Comparison of ENCODE assay signal across 9 cellular contexts in the genomic region with DNA sequence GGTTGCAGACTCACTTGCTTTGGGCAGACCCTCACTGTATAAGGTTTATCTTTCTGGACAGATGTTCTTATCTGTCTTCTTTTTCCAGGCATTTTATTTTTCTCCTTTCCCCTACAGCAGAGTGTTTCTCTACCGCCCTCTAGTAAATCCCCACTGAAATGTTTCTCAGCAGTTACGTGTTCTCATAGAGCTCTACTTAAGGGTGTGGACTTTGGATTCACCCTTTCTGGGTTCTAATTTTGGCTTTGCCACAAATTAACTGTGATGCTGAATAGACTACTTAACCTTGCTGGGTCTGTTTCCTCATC. TPM values are rescaled to one million over a fixed set of nuclear protein-coding genes. Genes with fewer than 3 reads are reported as not detected.
DNase-seq lines count a peak whose midpoint lies in the region; ATAC-seq, FAIRE-seq and TF ChIP-seq lines count a peak whose summit lies in the region.
"Had no signal": no experiment of that assay in that cellular context is flagged by ENCODE, and none has a peak within 500 bp of the region (broad histone marks: within the 10 kb centered on the region; RNA-seq: fewer than 3 reads in every experiment).

No MANE protein-coding gene starts in this region.

- FAIRE-seq in K562 (lab: Jason Lieb, UNC), result peak; percentile 91
- FAIRE-seq: colon had no signal

- H3K36me3 ChIP-seq in K562 (ENCODE audit: control insufficient read depth, insufficient read depth, low read length), result peaks cover 40% of the 10 kb centered on the region

- intact Hi-C loops in K562 (cut with micrococcal nuclease), result loop anchor here (1.0 to 5.0 kb wide), 5 partner anchors 27 to 150 kb away; no protein-coding TSS in a partner anchor

- H3K79me2 ChIP-seq in K562 (ENCODE audit: control insufficient read depth, insufficient read depth, low read length), result peaks cover 14% of the 10 kb centered on the region

- no peaks in the 10 kb centered on the region for H3K9me3 ChIP-seq in K562 (replicated peaks; ENCODE audit: control insufficient read depth, insufficient read depth, low read depth, low read length)

- H3K27me3 Mint-ChIP-seq in activated CD8-positive, alpha-beta memory T cell treated with anti-CD3 and anti-CD28 coated beads, Interleukin-2, amount 10 ng/mL, durations not matched to agents 7 days and 5 days, result no peaks in the 10 kb centered on the region

- H3K9ac ChIP-seq in K562 (ENCODE audit: insufficient read depth in 1 of 2, low read depth in 2 of 2, low read length in 2 of 2), result peak overlapping the region in 1 of 2 experiments; percentile 26; a peak in 1 of 4 replicates

- H3K27ac Mint-ChIP-seq in activated CD8-positive, alpha-beta memory T cell treated with anti-CD3 and anti-CD28 coated beads, Interleukin-2, amount 10 ng/mL, durations not matched to agents 7 days and 5 days, result peak overlapping the region; percentile 97

- H3K27ac ChIP-seq in K562 (ENCODE audit: extremely low read depth, low read depth, low read length), result peak overlapping the region; percentile 69

- peak overlapping the region; percentile 90 for H3K4me3 Mint-ChIP-seq in activated CD8-positive, alpha-beta memory T cell treated with anti-CD3 and anti-CD28 coated beads, Interleukin-2, amount 10 ng/mL, durations not matched to agents 7 days and 5 days

- H3K4me3 ChIP-seq in K562, result no peak overlapping the region

- CTCF ChIA-PET in activated CD8-positive, alpha-beta memory T cell treated with anti-CD3 and anti-CD28 coated beads, Interleukin-2, amount 10 ng/mL, durations not matched to agents 7 days and 5 days (lab: Charles Lee), result interaction anchor here (0.8 to 5.1 kb wide), 13 partner anchors 14 to 520 kb away, joined by 3 to 63 read pairs (median 6); a partner anchor contains a TSS
- CTCF ChIA-PET in K562 (lab: Yijun Ruan, JAX; ENCODE audit: low intra/inter-chr PET ratio), result interaction anchor here (0.6 to 0.9 kb wide), 2 partner anchors 26 to 156 kb away, joined by 3 read pairs; a partner anchor contains a TSS

- BruUV-seq in K562 (replicated peaks; lab: Mats Ljungman, UMichigan), result no TSS peak

- POLR2A ChIA-PET in K562 (lab: Yijun Ruan, JAX), result interaction anchor here (0.5 to 2.1 kb wide), 16 partner anchors 11 to 706 kb away, joined by 3 to 9 read pairs (median 4); a partner anchor contains a TSS

- peak; percentile 77 to 87 for TF ChIP-seq RAD21 in K562 (CRISPR knock-in tag; conservative IDR thresholded peaks at IDR 0.05 in 1 of 2, IDR thresholded peaks at IDR 0.05 in 1 of 2)

- H3K9me3 Mint-ChIP-seq in activated CD8-positive, alpha-beta memory T cell treated with anti-CD3 and anti-CD28 coated beads, Interleukin-2, amount 10 ng/mL, durations not matched to agents 7 days and 5 days (ENCODE audit: low read depth), result no peaks in the 10 kb centered on the region

- H3K4me2 ChIP-seq in K562 (ENCODE audit: insufficient read depth, low read length), result peak overlapping the region; percentile 77

- no peak for DNase-seq in activated CD8-positive, alpha-beta memory T cell treated with anti-CD3 and anti-CD28 coated beads, Interleukin-2, amount 10 ng/mL, durations not matched to agents 7 days and 5 days
- no peak for DNase-seq in activated CD8-positive, alpha-beta memory T cell treated with anti-CD3 and anti-CD28 coated beads, Interleukin-2, amount 50 U/mL, for 48 hours
- DNase-seq in NCI-H1694 (lab: John Stamatoyannopoulos, UW) (peak; percentile 15), K562 (ENCODE audit: extremely low read depth in 1 of 4, low spot score in 3 of 4) (peak; percentile 52 to 86 (median 66)), myocyte (ENCODE audit: low read depth) (peak; percentile 51)
- DNase-seq in activated CD4-positive, CD25-positive, alpha-beta regulatory T cell (lab: John Stamatoyannopoulos, UW), result no peak

- peak; percentile 79 to 89 (median 81) for TF ChIP-seq CTCF in K562 (IDR thresholded peaks at IDR 0.05 in 2 of 3, conservative IDR thresholded peaks at IDR 0.05 in 1 of 3; ENCODE audit: insufficient read depth in 2 of 3, low read depth in 1 of 3, low read length in 3 of 3)

- H3K9me1 ChIP-seq in K562 (ENCODE audit: control insufficient read depth, insufficient read depth, low read length), result no peaks in the 10 kb centered on the region

- no peak for TF ChIP-seq POLR2A in K562 (conservative IDR thresholded peaks at IDR 0.05)

- no peaks in the 10 kb centered on the region for H3K27me3 ChIP-seq in K562 (ENCODE audit: control insufficient read depth in 2 of 2, insufficient read depth in 2 of 2, low read length in 2 of 2)

- peak; percentile 92 for TF ChIP-seq EP300 in K562 (IDR thresholded peaks at IDR 0.05; ENCODE audit: low read length)

- 0% methylated on average over 2 of the region's 2 CpGs for WGBS in K562 (ENCODE audit: insufficient coverage, low coverage, missing lambda C conversion rate)

- H3K36me3 Mint-ChIP-seq in activated CD8-positive, alpha-beta memory T cell treated with anti-CD3 and anti-CD28 coated beads, Interleukin-2, amount 10 ng/mL, durations not matched to agents 7 days and 5 days, result peaks cover 36% of the 10 kb centered on the region

- no peak for ATAC-seq in activated CD8-positive, alpha-beta memory T cell treated with anti-CD3 and anti-CD28 coated beads, Interleukin-2, amount 10 ng/mL, durations not matched to agents 7 days and 5 days
- ATAC-seq in K562 (peak; percentile 77), GM21619 (IDR thresholded peaks at IDR 0.05; ENCODE audit: unreplicated experiment) (no peak), GM18873 (IDR thresholded peaks at IDR 0.05; ENCODE audit: low FRiP score, unreplicated experiment) (no peak)

- H3K4me1 Mint-ChIP-seq in activated CD8-positive, alpha-beta memory T cell treated with anti-CD3 and anti-CD28 coated beads, Interleukin-2, amount 10 ng/mL, durations not matched to agents 7 days and 5 days, result peaks cover 48% of the 10 kb centered on the region

- H4K20me1 ChIP-seq in K562 (replicated peaks; ENCODE audit: control insufficient read depth, insufficient read depth, low read length), result no peaks in the 10 kb centered on the region

- peaks cover 27 to 28% of the 10 kb centered on the region in 2 experiments for H3K4me1 ChIP-seq in K562 (replicated peaks in 1 of 2; ENCODE audit: control insufficient read depth in 2 of 2, insufficient read depth in 2 of 2, low read length in 2 of 2)

- peak overlapping the region; percentile 25; the same call in 1 of the 2 replicates for H2AFZ ChIP-seq in K562 (ENCODE audit: low read depth, low read length)

- in situ Hi-C loops in K562 (cut with MboI), result no loop called here

RNA-seq across cellular contexts. Expression of a gene that starts 2.0 kb away (rescaled TPM):
- 10 to 100 TPM; 48.3 to 57.2 TPM for total RNA-seq in activated CD8-positive, alpha-beta memory T cell treated with anti-CD3 and anti-CD28 coated beads, Interleukin-2, amount 10 ng/mL, durations not matched to agents 7 days and 5 days
- 46.8 and 48.6 TPM in 2 replicates for total RNA-seq in K562 (2011; cell fraction: chromatin; rRNA removed; ENCODE audit: low replicate concordance)
- 28.2 and 34.4 TPM in 2 replicates for total RNA-seq in K562 (2011; cell fraction: nucleolus; rRNA removed)
- total RNA-seq in K562 (2011; cell fraction: nucleoplasm; rRNA removed), result 39.7 and 48.8 TPM in 2 replicates
- total RNA-seq in K562 (2014; rRNA removed) (23.6 and 26.2 TPM in 2 replicates), K562 (2014; rRNA removed; fragmentation: Illumina TruSeq; extraction: Trizol) (28.2 and 33.3 TPM in 2 replicates), K562 (2015; rRNA removed; fragmentation: Illumina TruSeq; extraction: Trizol) (34.4 and 36.7 TPM in 2 replicates), K562 (2021) (26.1 and 30.9 TPM in 2 replicates), myocyte (28.9 and 33.4 TPM in 2 replicates)
- polyA plus RNA-seq in K562 (2011; rRNA removed) (25.2 and 32.2 TPM in 2 replicates), K562 (2014; fragmentation: Illumina TruSeq; extraction: Trizol) (36.0 and 39.4 TPM in 2 replicates), K562 (2014; fragmentation: Nextera tagmentation; extraction: Ambion mirVana) (10 to 100 TPM; 16.0 to 20.6 TPM), K562 (2014; rRNA removed) (18.7 and 27.4 TPM in 2 replicates)
- polyA plus RNA-seq in K562 (2011; cell fraction: cytosol; rRNA removed), result 31.7 and 34.1 TPM in 2 replicates
- 24.3 and 27.6 TPM in 2 replicates for polyA plus RNA-seq in K562 (2011; cell fraction: nucleus; rRNA removed)
- polyA plus RNA-seq in K562 (2012), result 21.2 and 23.6 TPM in 2 replicates
- 48.3 and 48.8 TPM in 2 replicates for polyA minus RNA-seq in K562 (2011; rRNA and poly(A)+ RNA removed)
- 15.1 and 18.0 TPM in 2 replicates for polyA minus RNA-seq in K562 (2011; cell fraction: cytosol; rRNA and poly(A)+ RNA removed)
- polyA minus RNA-seq in K562 (2011; cell fraction: nucleus; rRNA and poly(A)+ RNA removed), result 18.6 and 26.9 TPM in 2 replicates
- 36.6 TPM for polyA plus RNA-seq in myocyte (2012)

RNA-seq across cellular contexts. Expression of a gene that starts 26.3 kb away (rescaled TPM):
- 100 to 1,000 TPM; 182 to 220 TPM for total RNA-seq in activated CD8-positive, alpha-beta memory T cell treated with anti-CD3 and anti-CD28 coated beads, Interleukin-2, amount 10 ng/mL, durations not matched to agents 7 days and 5 days
- total RNA-seq in K562 (2011; cell fraction: chromatin; rRNA removed; ENCODE audit: low replicate concordance), result 141 and 145 TPM in 2 replicates
- total RNA-seq in K562 (2011; cell fraction: nucleolus; rRNA removed), result 80.8 and 96.6 TPM in 2 replicates
- total RNA-seq in K562 (2011; cell fraction: nucleoplasm; rRNA removed), result 125 and 137 TPM in 2 replicates
- total RNA-seq in K562 (2014; rRNA removed) (254 and 273 TPM in 2 replicates), K562 (2014; rRNA removed; fragmentation: Illumina TruSeq; extraction: Trizol) (308 and 329 TPM in 2 replicates), K562 (2015; rRNA removed; fragmentation: Illumina TruSeq; extraction: Trizol) (289 and 304 TPM in 2 replicates), K562 (2021) (257 and 269 TPM in 2 replicates), myocyte (174 and 179 TPM in 2 replicates)
- polyA plus RNA-seq in K562 (2011; rRNA removed) (248 and 313 TPM in 2 replicates), K562 (2014; fragmentation: Illumina TruSeq; extraction: Trizol) (351 and 386 TPM in 2 replicates), K562 (2014; fragmentation: Nextera tagmentation; extraction: Ambion mirVana) (100 to 1,000 TPM; 223 to 313 TPM), K562 (2014; rRNA removed) (257 and 275 TPM in 2 replicates)
- 136 and 187 TPM in 2 replicates for polyA plus RNA-seq in K562 (2011; cell fraction: cytosol; rRNA removed)
- 84.7 and 123 TPM in 2 replicates for polyA plus RNA-seq in K562 (2011; cell fraction: nucleus; rRNA removed)
- polyA plus RNA-seq in K562 (2012), result 169 and 222 TPM in 2 replicates
- polyA minus RNA-seq in K562 (2011; rRNA and poly(A)+ RNA removed), result 305 and 312 TPM in 2 replicates
- 93.1 and 121 TPM in 2 replicates for polyA minus RNA-seq in K562 (2011; cell fraction: cytosol; rRNA and poly(A)+ RNA removed)
- polyA minus RNA-seq in K562 (2011; cell fraction: nucleus; rRNA and poly(A)+ RNA removed), result 41.6 and 70.1 TPM in 2 replicates
- polyA plus RNA-seq in myocyte (2012), result 86.8 TPM

RNA-seq across cellular contexts. Expression of a gene that starts 26.4 kb away (rescaled TPM):
- 10 to 100 TPM; 71.1 to 91.4 TPM for total RNA-seq in activated CD8-positive, alpha-beta memory T cell treated with anti-CD3 and anti-CD28 coated beads, Interleukin-2, amount 10 ng/mL, durations not matched to agents 7 days and 5 days
- total RNA-seq in K562 (2011; cell fraction: chromatin; rRNA removed; ENCODE audit: low replicate concordance), result 11.7 and 22.5 TPM in 2 replicates
- 20.9 and 26.2 TPM in 2 replicates for total RNA-seq in K562 (2011; cell fraction: nucleolus; rRNA removed)
- 20.6 and 21.5 TPM in 2 replicates for total RNA-seq in K562 (2011; cell fraction: nucleoplasm; rRNA removed)
- 47.3 and 50.0 TPM in 2 replicates for total RNA-seq in K562 (2014; rRNA removed)
- total RNA-seq in K562 (2014; rRNA removed; fragmentation: Illumina TruSeq; extraction: Trizol), result 47.0 and 53.2 TPM in 2 replicates
- 45.6 and 46.4 TPM in 2 replicates for total RNA-seq in K562 (2015; rRNA removed; fragmentation: Illumina TruSeq; extraction: Trizol)
- total RNA-seq in K562 (2021), result 44.4 and 49.7 TPM in 2 replicates
- 29.1 and 35.2 TPM in 2 replicates for polyA plus RNA-seq in K562 (2011; rRNA removed)
- polyA plus RNA-seq in K562 (2011; cell fraction: cytosol; rRNA removed), result 18.6 and 25.9 TPM in 2 replicates
- polyA plus RNA-seq in K562 (2011; cell fraction: nucleus; rRNA removed), result 15.2 and 16.9 TPM in 2 replicates
- 41.4 and 42.6 TPM in 2 replicates for polyA plus RNA-seq in K562 (2012)
- polyA plus RNA-seq in K562 (2014; fragmentation: Illumina TruSeq; extraction: Trizol), result 52.9 and 64.2 TPM in 2 replicates
- 10 to 100 TPM; 14.5 to 14.8 TPM for polyA plus RNA-seq in K562 (2014; fragmentation: Nextera tagmentation; extraction: Ambion mirVana)
- 50.2 and 51.3 TPM in 2 replicates for polyA plus RNA-seq in K562 (2014; rRNA removed)
- polyA minus RNA-seq in K562 (2011; rRNA and poly(A)+ RNA removed), result 16.6 TPM in 2 replicates
- 14.1 and 15.4 TPM in 2 replicates for polyA minus RNA-seq in K562 (2011; cell fraction: cytosol; rRNA and poly(A)+ RNA removed)
- polyA minus RNA-seq in K562 (2011; cell fraction: nucleus; rRNA and poly(A)+ RNA removed), result 13.5 and 19.9 TPM in 2 replicates
- 106 and 111 TPM in 2 replicates for total RNA-seq in myocyte
- polyA plus RNA-seq in myocyte (2012), result 76.0 TPM

RNA-seq across cellular contexts. Expression of a gene that starts 54.9 kb away (rescaled TPM):
- total RNA-seq in activated CD8-positive, alpha-beta memory T cell treated with anti-CD3 and anti-CD28 coated beads, Interleukin-2, amount 10 ng/mL, durations not matched to agents 7 days and 5 days, result 10 to 100 TPM; 59.9 to 70.8 TPM
- total RNA-seq in K562 (2011; cell fraction: chromatin; rRNA removed; ENCODE audit: low replicate concordance), result 39.7 and 43.4 TPM in 2 replicates
- total RNA-seq in K562 (2011; cell fraction: nucleolus; rRNA removed), result 27.6 and 28.0 TPM in 2 replicates
- 46.8 and 63.5 TPM in 2 replicates for total RNA-seq in K562 (2011; cell fraction: nucleoplasm; rRNA removed)
- 39.8 and 42.1 TPM in 2 replicates for total RNA-seq in K562 (2014; rRNA removed)
- 65.5 and 81.6 TPM in 2 replicates for total RNA-seq in K562 (2014; rRNA removed; fragmentation: Illumina TruSeq; extraction: Trizol)
- total RNA-seq in K562 (2015; rRNA removed; fragmentation: Illumina TruSeq; extraction: Trizol), result 49.0 and 50.5 TPM in 2 replicates
- 89.2 and 91.8 TPM in 2 replicates for total RNA-seq in K562 (2021)
- polyA plus RNA-seq in K562 (2011; rRNA removed), result 89.0 and 118 TPM in 2 replicates
- polyA plus RNA-seq in K562 (2011; cell fraction: cytosol; rRNA removed), result 44.7 and 87.3 TPM in 2 replicates
- 37.3 and 59.0 TPM in 2 replicates for polyA plus RNA-seq in K562 (2011; cell fraction: nucleus; rRNA removed)
- polyA plus RNA-seq in K562 (2012), result 113 TPM in 2 replicates
- 88.2 and 94.1 TPM in 2 replicates for polyA plus RNA-seq in K562 (2014; fragmentation: Illumina TruSeq; extraction: Trizol)
- 100 to 1,000 TPM; 252 to 288 TPM for polyA plus RNA-seq in K562 (2014; fragmentation: Nextera tagmentation; extraction: Ambion mirVana)
- polyA plus RNA-seq in K562 (2014; rRNA removed), result 101 and 105 TPM in 2 replicates
- 52.9 and 56.0 TPM in 2 replicates for polyA minus RNA-seq in K562 (2011; rRNA and poly(A)+ RNA removed)
- 27.2 and 28.1 TPM in 2 replicates for polyA minus RNA-seq in K562 (2011; cell fraction: cytosol; rRNA and poly(A)+ RNA removed)
- 14.4 and 26.2 TPM in 2 replicates for polyA minus RNA-seq in K562 (2011; cell fraction: nucleus; rRNA and poly(A)+ RNA removed)
- 94.1 and 105 TPM in 2 replicates for total RNA-seq in myocyte
- 255 TPM for polyA plus RNA-seq in myocyte (2012)

RNA-seq across cellular contexts. Expression of a gene that starts 55.7 kb away (rescaled TPM):
- total RNA-seq in activated CD8-positive, alpha-beta memory T cell treated with anti-CD3 and anti-CD28 coated beads, Interleukin-2, amount 10 ng/mL, durations not matched to agents 7 days and 5 days, result not detected
- not detected in 2 replicates for total RNA-seq in K562 (2011; cell fraction: chromatin; rRNA removed; ENCODE audit: low replicate concordance)
- not detected in 2 replicates for total RNA-seq in K562 (2011; cell fraction: nucleolus; rRNA removed)
- total RNA-seq in K562 (2011; cell fraction: nucleoplasm; rRNA removed), result not detected in 2 replicates
- total RNA-seq in K562 (2014; rRNA removed) (not detected in 2 replicates), K562 (2014; rRNA removed; fragmentation: Illumina TruSeq; extraction: Trizol) (not detected in 2 replicates), K562 (2015; rRNA removed; fragmentation: Illumina TruSeq; extraction: Trizol) (not detected in 2 replicates), K562 (2021) (not detected in 2 replicates), myocyte (not detected in 2 replicates)
- polyA plus RNA-seq in K562 (2011; rRNA removed) (not detected in 2 replicates), K562 (2014; fragmentation: Illumina TruSeq; extraction: Trizol) (not detected in 2 replicates), K562 (2014; fragmentation: Nextera tagmentation; extraction: Ambion mirVana) (not detected), K562 (2014; rRNA removed) (not detected in 2 replicates)
- not detected in 2 replicates for polyA plus RNA-seq in K562 (2011; cell fraction: cytosol; rRNA removed)
- polyA plus RNA-seq in K562 (2011; cell fraction: nucleus; rRNA removed), result not detected in 2 replicates
- not detected in 2 replicates for polyA plus RNA-seq in K562 (2012)
- polyA minus RNA-seq in K562 (2011; rRNA and poly(A)+ RNA removed), result not detected in 2 replicates
- polyA minus RNA-seq in K562 (2011; cell fraction: cytosol; rRNA and poly(A)+ RNA removed), result not detected in 2 replicates
- polyA minus RNA-seq in K562 (2011; cell fraction: nucleus; rRNA and poly(A)+ RNA removed), result not detected in 2 replicates
- polyA plus RNA-seq in myocyte (2012), result 0.15 TPM

Comparison
In these comparisons a context has a peak if more than half of its experiments do, and no peak if none do; other contexts are left out.
1. DNase-seq: peak in NCI-H1694 (single experiment), K562 (4 of 4) and myocyte (single experiment); none in activated CD8-positive, alpha-beta memory T cell treated with anti-CD3 and anti-CD28 coated beads, Interleukin-2, amount 10 ng/mL, durations not matched to agents 7 days and 5 days (single experiment), activated CD8-positive, alpha-beta memory T cell treated with anti-CD3 and anti-CD28 coated beads, Interleukin-2, amount 50 U/mL, for 48 hours (single experiment) and activated CD4-positive, CD25-positive, alpha-beta regulatory T cell (0 of 4).